In genomic region chr16:88472042-88472441, GRCh38 we compare ENCODE assay signal across 15 cellular contexts.
"Had no signal": no experiment of that assay in that cellular context is flagged by ENCODE, and none has a peak within 500 bp of the region (broad histone marks: within the 10 kb centered on the region; RNA-seq: fewer than 3 reads in every experiment).

No MANE protein-coding gene starts in this region.

- H3K27me3 Mint-ChIP-seq: activated T-cell treated with anti-CD3 and anti-CD28 coated beads, Interleukin-2, amount 50 U/mL, for 24 hours had no signal

- H3K4me1 ChIP-seq: colonic mucosa, left lung, sigmoid colon, thyroid gland had no signal

- H3K4me3 Mint-ChIP-seq: activated T-cell treated with anti-CD3 and anti-CD28 coated beads, Interleukin-2, amount 50 U/mL, for 24 hours; neural crest cell had no signal

- H3K27ac ChIP-seq: colonic mucosa, left lung, sigmoid colon, thyroid gland, WERI-Rb-1 had no signal

- ATAC-seq: esophagus mucosa had no signal

- H3K4me3 ChIP-seq: colonic mucosa, left lung, ovary, sigmoid colon, thyroid gland had no signal

- H3K4me1 Mint-ChIP-seq: neural crest cell had no signal

- H3K36me3 ChIP-seq: colonic mucosa, left lung, ovary, sigmoid colon, thyroid gland, WERI-Rb-1 had no signal

- DNase-seq: activated CD4-positive, alpha-beta T cell treated with anti-CD3 and anti-CD28 coated beads, Interleukin-2, amount 50 U/mL, for 48 hours; activated naive CD4-positive, alpha-beta T cell treated with anti-CD3 and anti-CD28 coated beads, Interleukin-2, amount 50 U/mL, for 16 hours; activated T-cell treated with anti-CD3 and anti-CD28 coated beads, Interleukin-2, amount 50 U/mL, for 24 hours; caudate nucleus; colonic mucosa; islet precursor cell; left lung; ovary; sigmoid colon; stimulated activated CD4-positive, alpha-beta T cell treated with anti-CD3 and anti-CD28 coated beads, Interleukin-1b, Interleukin-23, amount 100 ng/mL, for 48 hours; T-helper 1 cell; thyroid gland; WERI-Rb-1 had no signal

- H3K9me3 ChIP-seq: colonic mucosa, left lung, ovary, sigmoid colon, thyroid gland had no signal

- H3K27me3 ChIP-seq: colonic mucosa, left lung, ovary, thyroid gland had no signal

- H3K9me3 Mint-ChIP-seq: activated T-cell treated with anti-CD3 and anti-CD28 coated beads, Interleukin-2, amount 50 U/mL, for 24 hours; neural crest cell had no signal
